Comparison of ENCODE assay signal across 1 cellular context in genomic region chr9:122463828-122464632, GRCh38.
TF ChIP-seq lines count a peak whose summit lies in the region.

No MANE protein-coding gene starts in this region.

TF ChIP-seq in HepG2, 621 proteins besides CTCF, POLR2A, EP300 and RAD21 (continued from another document):
- TF ChIP-seq RERE (CRISPR knock-in tag; IDR thresholded peaks at IDR 0.05; ENCODE audit: low read depth), result no peak
- no peak for TF ChIP-seq TFAP4 (IDR thresholded peaks at IDR 0.05; ENCODE audit: borderline replicate concordance, low read depth)
- no peak for TF ChIP-seq SOX13 (IDR thresholded peaks at IDR 0.05)
- peak in 1 of 2 experiments; percentile 37; a peak in 1 of 4 replicates for TF ChIP-seq SOX13 (CRISPR knock-in tag; conservative IDR thresholded peaks at IDR 0.05 in 1 of 2, IDR thresholded peaks at IDR 0.05 in 1 of 2)
- no peak for TF ChIP-seq ARNTL (CRISPR knock-in tag; IDR thresholded peaks at IDR 0.05)
- peak; percentile 47 for TF ChIP-seq SALL1 (CRISPR knock-in tag; IDR thresholded peaks at IDR 0.05)
- no peak for TF ChIP-seq CENPX (CRISPR knock-in tag; IDR thresholded peaks at IDR 0.05)
- TF ChIP-seq IKZF4 (CRISPR knock-in tag; IDR thresholded peaks at IDR 0.05; ENCODE audit: borderline replicate concordance, low read depth, not compliant biosample characterization), result no peak
- TF ChIP-seq HBP1 (CRISPR knock-in tag; IDR thresholded peaks at IDR 0.05; ENCODE audit: low read depth), result no peak
- 0 out of 2 replicates have a peak, but pooled peaks have one; percentile 25 for TF ChIP-seq CCDC6 (CRISPR knock-in tag; IDR thresholded peaks at IDR 0.05)
- peak; percentile 16 for TF ChIP-seq ZFY (CRISPR knock-in tag; IDR thresholded peaks at IDR 0.05)
- TF ChIP-seq STAG1 (CRISPR knock-in tag; IDR thresholded peaks at IDR 0.05), result 0 out of 2 replicates have a peak, but pooled peaks have one; percentile 6
- no peak for TF ChIP-seq ZNF234 (CRISPR knock-in tag; conservative IDR thresholded peaks at IDR 0.05)
- no peak for TF ChIP-seq GLI4 (CRISPR knock-in tag; IDR thresholded peaks at IDR 0.05; ENCODE audit: borderline replicate concordance)
- no peak for TF ChIP-seq ZNF790 (CRISPR knock-in tag; IDR thresholded peaks at IDR 0.05; ENCODE audit: borderline replicate concordance)
- TF ChIP-seq SP1 (IDR thresholded peaks at IDR 0.05), result no peak
- 0 out of 2 replicates have a peak, but pooled peaks have one; percentile 17 for TF ChIP-seq SP1 (CRISPR knock-in tag; IDR thresholded peaks at IDR 0.05)
- TF ChIP-seq RCOR2 (CRISPR knock-in tag; IDR thresholded peaks at IDR 0.05), result no peak
- TF ChIP-seq TAF1 (CRISPR knock-in tag; IDR thresholded peaks at IDR 0.05), result peak; percentile 50; the same call in 1 of the 2 replicates
- TF ChIP-seq ZNF772 (CRISPR knock-in tag; IDR thresholded peaks at IDR 0.05), result no peak
- TF ChIP-seq NFYB (CRISPR knock-in tag; IDR thresholded peaks at IDR 0.05), result no peak
- TF ChIP-seq HMGXB4 (CRISPR knock-in tag; IDR thresholded peaks at IDR 0.05; ENCODE audit: borderline replicate concordance in 1 of 2, low read depth in 1 of 2), result peak; percentile 71 to 90
- TF ChIP-seq ZNF512B (CRISPR knock-in tag; IDR thresholded peaks at IDR 0.05; ENCODE audit: borderline replicate concordance), result no peak
- TF ChIP-seq CEBPB (IDR thresholded peaks at IDR 0.05; ENCODE audit: borderline replicate concordance, low read depth, low read length), result no peak
- TF ChIP-seq HDAC1 (CRISPR knock-in tag; IDR thresholded peaks at IDR 0.05), result 0 out of 2 replicates have a peak, but pooled peaks have one; percentile 50
- TF ChIP-seq ZBTB7B (CRISPR knock-in tag; IDR thresholded peaks at IDR 0.05), result 0 out of 2 replicates have a peak, but pooled peaks have one; percentile 33
- TF ChIP-seq PRMT3 (CRISPR knock-in tag; IDR thresholded peaks at IDR 0.05; ENCODE audit: borderline replicate concordance, low read depth), result no peak
- peak; percentile 6; the same call in 1 of the 2 replicates for TF ChIP-seq ZGPAT (CRISPR knock-in tag; IDR thresholded peaks at IDR 0.05)
- TF ChIP-seq ZNF644 (CRISPR knock-in tag; IDR thresholded peaks at IDR 0.05; ENCODE audit: low read depth), result peak; percentile 90
- no peak for TF ChIP-seq RFX3 (CRISPR knock-in tag; IDR thresholded peaks at IDR 0.05)
- no peak for TF ChIP-seq IRF9 (CRISPR knock-in tag; IDR thresholded peaks at IDR 0.05; ENCODE audit: borderline replicate concordance)
- no peak for TF ChIP-seq GTF3A (CRISPR knock-in tag; conservative IDR thresholded peaks at IDR 0.05)
- TF ChIP-seq UBTF (CRISPR knock-in tag; IDR thresholded peaks at IDR 0.05), result 0 out of 2 replicates have a peak, but pooled peaks have one; percentile 28
- TF ChIP-seq ZNF432 (CRISPR knock-in tag; IDR thresholded peaks at IDR 0.05; ENCODE audit: borderline replicate concordance), result no peak
- TF ChIP-seq MAX (IDR thresholded peaks at IDR 0.05), result 0 out of 2 replicates have a peak, but pooled peaks have one; percentile 22
- TF ChIP-seq HDAC2 (CRISPR knock-in tag; IDR thresholded peaks at IDR 0.05), result peak; percentile 12; the same call in 1 of the 2 replicates
- TF ChIP-seq GATAD1 (CRISPR knock-in tag; IDR thresholded peaks at IDR 0.05), result peak; percentile 84
